Comparison of ENCODE assay signal across 12 cellular contexts in the genomic region with DNA sequence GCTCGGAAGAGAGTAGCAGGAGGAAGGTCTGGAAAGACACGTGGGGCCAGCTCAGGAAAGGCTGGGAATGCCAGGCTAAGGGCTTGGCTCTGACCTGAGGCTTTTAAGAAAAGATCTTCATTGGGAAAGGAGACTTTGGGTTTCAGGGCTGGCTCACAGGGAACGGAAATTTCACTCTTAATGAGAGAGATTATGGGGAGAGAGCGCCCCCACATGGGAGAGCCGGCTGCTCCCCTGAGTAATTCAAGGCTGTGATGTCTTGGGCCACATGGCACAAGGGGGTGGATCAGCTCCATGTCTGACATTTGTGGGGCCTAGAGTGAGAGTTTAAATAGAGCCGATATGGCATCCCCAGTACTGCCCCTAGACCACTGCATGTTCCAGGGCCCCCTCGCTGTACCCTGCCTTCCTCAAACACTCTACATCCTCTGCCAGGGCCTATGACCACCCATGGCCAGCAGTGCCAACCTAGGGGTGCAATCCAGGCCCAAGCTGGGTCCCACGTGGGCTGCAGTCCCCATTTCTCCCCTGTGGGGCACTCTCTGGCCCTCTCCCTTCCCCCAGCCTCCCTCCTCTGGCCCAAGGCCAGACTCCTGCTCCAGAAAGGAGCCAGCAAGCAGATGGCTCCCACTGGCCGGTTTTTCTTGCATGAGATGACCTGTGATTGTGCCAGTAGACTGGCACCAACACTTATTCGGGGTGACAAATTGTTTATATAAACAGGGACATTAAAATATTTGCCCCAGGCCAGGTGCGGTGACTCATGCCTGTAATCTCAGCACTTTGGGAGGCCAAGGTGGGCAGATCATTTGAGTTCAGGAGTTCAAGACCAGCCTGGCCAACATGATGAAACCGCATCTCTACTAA.
DNase-seq lines count a peak whose midpoint lies in the region; ATAC-seq, FAIRE-seq and TF ChIP-seq lines count a peak whose summit lies in the region.
"Had no signal": no experiment of that assay in that cellular context is flagged by ENCODE, and none has a peak within 500 bp of the region (broad histone marks: within the 10 kb centered on the region; RNA-seq: fewer than 3 reads in every experiment).

No MANE protein-coding gene starts in this region.

- H3K9me1 ChIP-seq in K562 (ENCODE audit: control insufficient read depth, insufficient read depth, low read length): no peaks in the 10 kb centered on the region

- H3K36me3 ChIP-seq in breast epithelium: no peaks in the 10 kb centered on the region
- H3K36me3 ChIP-seq in K562 (ENCODE audit: control insufficient read depth, insufficient read depth, low read length): peaks cover 7% of the 10 kb centered on the region; the same call in 1 of the 3 replicates
- H3K36me3 ChIP-seq: BLaER1, right atrium auricular region had no signal

- no peak overlapping the region for H3K27ac Mint-ChIP-seq in MCF 10A (ENCODE audit: low read depth, unreplicated experiment)

- no peak overlapping the region for H3K9ac ChIP-seq in K562 (ENCODE audit: insufficient read depth in 1 of 2, low read depth in 2 of 2, low read length in 2 of 2)
- H3K9ac ChIP-seq: BLaER1 had no signal

- no peak for TF ChIP-seq EP300 in K562 (IDR thresholded peaks at IDR 0.05; ENCODE audit: low read length)

- no peaks in the 10 kb centered on the region for H3K4me1 ChIP-seq in breast epithelium
- H3K4me1 ChIP-seq in K562 (replicated peaks in 1 of 2; ENCODE audit: control insufficient read depth in 2 of 2, insufficient read depth in 2 of 2, low read length in 2 of 2): peaks cover 0 to 3% of the 10 kb centered on the region in 2 experiments; a peak in 2 of 5 replicates
- H3K4me1 ChIP-seq: BLaER1, right atrium auricular region had no signal

- H3K79me2 ChIP-seq in K562 (ENCODE audit: control insufficient read depth, insufficient read depth, low read length): no peaks in the 10 kb centered on the region

- no peak overlapping the region for H3K4me2 ChIP-seq in K562 (ENCODE audit: insufficient read depth, low read length)
- H3K4me2 ChIP-seq: BLaER1 had no signal

- BruUV-seq in MCF 10A (replicated peaks; lab: Mats Ljungman, UMichigan) (no TSS peak), K562 (replicated peaks; lab: Mats Ljungman, UMichigan) (no TSS peak)

- no peak for TF ChIP-seq CTCF in MCF 10A (IDR thresholded peaks at IDR 0.05; ENCODE audit: unreplicated experiment)
- TF ChIP-seq CTCF in breast epithelium (IDR thresholded peaks at IDR 0.05): no peak
- no peak; the same call in 1 of the 2 replicates for TF ChIP-seq CTCF in LNCaP clone FGC (IDR thresholded peaks at IDR 0.05; ENCODE audit: control insufficient read depth, extremely low read depth, insufficient read depth)
- peak; percentile 58 to 70 (median 63) for TF ChIP-seq CTCF in K562 (IDR thresholded peaks at IDR 0.05 in 2 of 3, conservative IDR thresholded peaks at IDR 0.05 in 1 of 3; ENCODE audit: insufficient read depth in 2 of 3, low read depth in 1 of 3, low read length in 3 of 3)

- ATAC-seq in K562 (peak; percentile 88), GM21447 (IDR thresholded peaks at IDR 0.05; ENCODE audit: unreplicated experiment) (no peak)
- ATAC-seq: Right ventricle myocardium inferior had no signal

- no peak overlapping the region for H3K4me3 ChIP-seq in breast epithelium
- H3K4me3 ChIP-seq in LNCaP clone FGC (ENCODE audit: low read depth, low read length): no peak overlapping the region
- no peak overlapping the region for H3K4me3 ChIP-seq in K562
- H3K4me3 ChIP-seq: BLaER1, lung, right atrium auricular region had no signal

- no peaks in the 10 kb centered on the region for H4K20me1 ChIP-seq in K562 (replicated peaks; ENCODE audit: control insufficient read depth, insufficient read depth, low read length)
- H4K20me1 ChIP-seq: BLaER1 had no signal

- H3K9me3 ChIP-seq in breast epithelium (no peaks in the 10 kb centered on the region), K562 (replicated peaks; ENCODE audit: control insufficient read depth, insufficient read depth, low read depth, low read length) (no peaks in the 10 kb centered on the region)
- H3K9me3 ChIP-seq: BLaER1, right atrium auricular region had no signal

- POLR2A ChIA-PET in MCF 10A (lab: Yijun Ruan, JAX): interaction anchor here (0.7 kb wide), 1 partner anchor 9 kb away, joined by 4 read pairs; no protein-coding TSS in a partner anchor
- POLR2A ChIA-PET in K562 (lab: Yijun Ruan, JAX): interaction anchor here (0.6 kb wide), 1 partner anchor 366 kb away, joined by 3 read pairs; no protein-coding TSS in a partner anchor

- H3K27me3 ChIP-seq in breast epithelium: no peaks in the 10 kb centered on the region
- no peaks in the 10 kb centered on the region for H3K27me3 ChIP-seq in K562 (ENCODE audit: control insufficient read depth in 2 of 2, insufficient read depth in 2 of 2, low read length in 2 of 2)
- H3K27me3 ChIP-seq: BLaER1, right atrium auricular region had no signal

- CTCF ChIA-PET in MCF 10A (lab: Yijun Ruan, JAX): interaction anchor here (0.6 to 4.7 kb wide), 3 partner anchors 9 to 19 kb away, joined by 3 to 23 read pairs (median 16); no protein-coding TSS in a partner anchor
- CTCF ChIA-PET in K562 (lab: Yijun Ruan, JAX; ENCODE audit: low intra/inter-chr PET ratio): interaction anchor here (0.7 to 2.0 kb wide), 3 partner anchors 21 to 98 kb away, joined by 3 to 9 read pairs (median 5); no protein-coding TSS in a partner anchor

- no peaks in the 10 kb centered on the region for H3K27me3 Mint-ChIP-seq in MCF 10A (ENCODE audit: insufficient read depth, unreplicated experiment)

- TF ChIP-seq POLR2A in breast epithelium (IDR thresholded peaks at IDR 0.05) (no peak), K562 (conservative IDR thresholded peaks at IDR 0.05) (no peak)

- H3K36me3 Mint-ChIP-seq in MCF 10A (ENCODE audit: insufficient read depth, unreplicated experiment): no peaks in the 10 kb centered on the region

- H2AFZ ChIP-seq in K562 (ENCODE audit: low read depth, low read length): no peak overlapping the region

- H3K9me3 Mint-ChIP-seq in MCF 10A (ENCODE audit: unreplicated experiment): peaks cover 20% of the 10 kb centered on the region

- FAIRE-seq in K562 (lab: Jason Lieb, UNC) (no peak), urothelium cell line (lab: Jason Lieb, UNC) (peak; percentile 93)

- H3K4me3 Mint-ChIP-seq in MCF 10A (ENCODE audit: unreplicated experiment): no peak overlapping the region

- peak; percentile 17 for DNase-seq in MCF 10A (ENCODE audit: unreplicated experiment)
- no peak for DNase-seq in breast epithelium (ENCODE audit: low spot score in 2 of 2)
- DNase-seq in LNCaP clone FGC (ENCODE audit: low read depth): peak; percentile 18
- DNase-seq in K562 (ENCODE audit: extremely low read depth in 1 of 4, low spot score in 3 of 4): peak; percentile 38 to 57 (median 48)
- peak; percentile 67 for DNase-seq in urothelium cell line (ENCODE audit: low spot score)
- DNase-seq in KBM-7: no peak
- DNase-seq in activated CD4-positive, CD25-positive, alpha-beta regulatory T cell (lab: John Stamatoyannopoulos, UW): no peak

- H3K4me1 Mint-ChIP-seq in MCF 10A (ENCODE audit: insufficient read depth, unreplicated experiment): no peaks in the 10 kb centered on the region

- TF ChIP-seq RAD21 in K562 (CRISPR knock-in tag; conservative IDR thresholded peaks at IDR 0.05 in 1 of 2, IDR thresholded peaks at IDR 0.05 in 1 of 2): peak in 1 of 2 experiments; percentile 74; a peak in 3 of 4 replicates

- in situ Hi-C loops in K562 (cut with MboI): no loop called here
- in situ Hi-C loops in KBM-7 (cut with MboI; ENCODE audit: low pct_unique_long_range_greater_than_20kb, low sequenced_read_pairs): no loop called here

- 42% methylated on average over 11 of the region's 12 CpGs for WGBS in K562 (ENCODE audit: insufficient coverage, low coverage, missing lambda C conversion rate)

- intact Hi-C loops in MCF 10A (cut with micrococcal nuclease): no loop called here
- intact Hi-C loops in breast epithelium (cut with DNase I; ENCODE audit: low total_unique reads): no loop called here
- intact Hi-C loops in K562 (cut with micrococcal nuclease): loop anchor here (1.0 kb wide), 1 partner anchor 98 kb away; no protein-coding TSS in a partner anchor

- H3K27ac ChIP-seq in breast epithelium: no peak overlapping the region
- no peak overlapping the region for H3K27ac ChIP-seq in K562 (ENCODE audit: extremely low read depth, low read depth, low read length)
- H3K27ac ChIP-seq: BLaER1, right atrium auricular region had no signal

TF ChIP-seq in K562, 482 proteins besides CTCF, POLR2A, EP300 and RAD21:
- TF ChIP-seq, protein P1, sequence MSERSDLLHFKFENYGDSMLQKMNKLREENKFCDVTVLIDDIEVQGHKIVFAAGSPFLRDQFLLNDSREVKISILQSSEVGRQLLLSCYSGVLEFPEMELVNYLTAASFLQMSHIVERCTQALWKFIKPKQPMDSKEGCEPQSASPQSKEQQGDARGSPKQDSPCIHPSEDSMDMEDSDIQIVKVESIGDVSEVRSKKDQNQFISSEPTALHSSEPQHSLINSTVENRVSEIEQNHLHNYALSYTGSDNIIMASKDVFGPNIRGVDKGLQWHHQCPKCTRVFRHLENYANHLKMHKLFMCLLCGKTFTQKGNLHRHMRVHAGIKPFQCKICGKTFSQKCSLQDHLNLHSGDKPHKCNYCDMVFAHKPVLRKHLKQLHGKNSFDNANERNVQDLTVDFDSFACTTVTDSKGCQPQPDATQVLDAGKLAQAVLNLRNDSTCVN (CRISPR knock-in tag; IDR thresholded peaks at IDR 0.05): no peak
- TF ChIP-seq SMC3 (conservative IDR thresholded peaks at IDR 0.05; ENCODE audit: insufficient read depth, low read depth, low read length): peak; percentile 29; the same call in 1 of the 2 replicates

Comparison
In these comparisons a context has a peak if more than half of its experiments do, and no peak if none do; other contexts are left out.
1. DNase-seq: peak in MCF 10A (single experiment), LNCaP clone FGC (single experiment), K562 (4 of 4) and urothelium cell line (single experiment); none in breast epithelium (0 of 2), KBM-7 (single experiment) and activated CD4-positive, CD25-positive, alpha-beta regulatory T cell (0 of 4).
2. CTCF ChIP-seq: peak in K562 (3 of 3); none in MCF 10A (single experiment), breast epithelium (0 of 3) and LNCaP clone FGC (single experiment).